ENCODE assay signal across 8 cellular contexts in genomic region chr16:2919511-2920255, GRCh38. TPM values are rescaled to one million over a fixed set of nuclear protein-coding genes. Genes with fewer than 3 reads are reported as not detected.
DNase-seq lines count a peak whose midpoint lies in the region; ATAC-seq and TF ChIP-seq lines count a peak whose summit lies in the region.

No MANE protein-coding gene starts in this region.

- H3K4me1 Mint-ChIP-seq in activated CD4-positive, alpha-beta memory T cell treated with anti-CD3 and anti-CD28 coated beads for 36 hours (ENCODE audit: low read depth) = peaks cover 15% of the 10 kb centered on the region
- H3K4me1 Mint-ChIP-seq in stimulated activated naive B cell treated with anti-CD40 and anti-IgM and Interleukin-4, amounts not matched to agents 10 μg/mL and 1 μg/mL and 100 μg/mL, for 72 hours = peaks cover 4 to 7% of the 10 kb centered on the region in 2 donors

- peak; percentile 42 to 54 for ATAC-seq in stimulated activated naive B cell treated with anti-CD40 and anti-IgM and Interleukin-4, amounts not matched to agents 10 μg/mL and 1 μg/mL and 100 μg/mL, for 72 hours (replicated peaks)
- ATAC-seq in HG02870 (IDR thresholded peaks at IDR 0.05; ENCODE audit: unreplicated experiment) = no peak

- no peak overlapping the region for H3K27ac Mint-ChIP-seq in activated CD4-positive, alpha-beta memory T cell treated with anti-CD3 and anti-CD28 coated beads for 36 hours
- H3K27ac Mint-ChIP-seq in stimulated activated naive B cell treated with anti-CD40 and anti-IgM and Interleukin-4, amounts not matched to agents 10 μg/mL and 1 μg/mL and 100 μg/mL, for 72 hours = no peak overlapping the region

- no peak overlapping the region for H3K4me3 Mint-ChIP-seq in activated CD4-positive, alpha-beta memory T cell treated with anti-CD3 and anti-CD28 coated beads for 36 hours
- H3K4me3 Mint-ChIP-seq in stimulated activated naive B cell treated with anti-CD40 and anti-IgM and Interleukin-4, amounts not matched to agents 10 μg/mL and 1 μg/mL and 100 μg/mL, for 72 hours = no peak overlapping the region

- no peaks in the 10 kb centered on the region for H3K9me3 Mint-ChIP-seq in activated CD4-positive, alpha-beta memory T cell treated with anti-CD3 and anti-CD28 coated beads for 36 hours
- H3K9me3 Mint-ChIP-seq in stimulated activated naive B cell treated with anti-CD40 and anti-IgM and Interleukin-4, amounts not matched to agents 10 μg/mL and 1 μg/mL and 100 μg/mL, for 72 hours = no peaks in the 10 kb centered on the region

- TF ChIP-seq CTCF in GM12874 (IDR thresholded peaks at IDR 0.05; ENCODE audit: insufficient read depth, low read depth, low read length) = peak; percentile 73

- no peaks in the 10 kb centered on the region for H3K27me3 Mint-ChIP-seq in activated CD4-positive, alpha-beta memory T cell treated with anti-CD3 and anti-CD28 coated beads for 36 hours
- no peaks in the 10 kb centered on the region for H3K27me3 Mint-ChIP-seq in stimulated activated naive B cell treated with anti-CD40 and anti-IgM and Interleukin-4, amounts not matched to agents 10 μg/mL and 1 μg/mL and 100 μg/mL, for 72 hours

- DNase-seq in A172 (ENCODE audit: low spot score) (peak; percentile 72), NCI-H2227 treated with DMSO at 0.1 percent for 48 hours (lab: John Stamatoyannopoulos, UW) (peak; percentile 61), medulla oblongata (ENCODE audit: extremely low spot score) (peak; percentile 86)
- DNase-seq in activated CD4-positive, alpha-beta memory T cell treated with anti-CD3 and anti-CD28 coated beads for 36 hours = peak; percentile 70
- peak; percentile 62 for DNase-seq in effector CD4-positive, alpha-beta T cell
- DNase-seq in stimulated activated naive B cell treated with anti-CD40 and anti-IgM and Interleukin-4, amounts not matched to agents 10 μg/mL and 1 μg/mL and 100 μg/mL, for 72 hours = peak; percentile 35

- intact Hi-C loops in activated CD4-positive, alpha-beta memory T cell treated with anti-CD3 and anti-CD28 coated beads for 36 hours (cut with micrococcal nuclease) = loop anchor here (2.0 to 5.0 kb wide), 2 partner anchors 15 to 37 kb away; partner anchors contain the start of gene FLYWCH2

- POLR2A ChIA-PET in activated CD4-positive, alpha-beta memory T cell treated with anti-CD3 and anti-CD28 coated beads for 36 hours (lab: Charles Lee) = no interaction called here

- H3K36me3 Mint-ChIP-seq in activated CD4-positive, alpha-beta memory T cell treated with anti-CD3 and anti-CD28 coated beads for 36 hours = peaks cover 16% of the 10 kb centered on the region
- peaks cover 24 to 26% of the 10 kb centered on the region in 2 donors for H3K36me3 Mint-ChIP-seq in stimulated activated naive B cell treated with anti-CD40 and anti-IgM and Interleukin-4, amounts not matched to agents 10 μg/mL and 1 μg/mL and 100 μg/mL, for 72 hours

- CTCF ChIA-PET in activated CD4-positive, alpha-beta memory T cell treated with anti-CD3 and anti-CD28 coated beads for 36 hours (lab: Charles Lee) = interaction anchor here (0.6 to 3.9 kb wide), 22 partner anchors 7 to 237 kb away, joined by 3 to 20 read pairs (median 4); partner anchors contain the start of genes FLYWCH1, FLYWCH2 and KCTD5

RNA-seq across cellular contexts. Expression of gene FLYWCH1, which starts 8.0 kb away (rescaled TPM):
- total RNA-seq in A172 (2014; rRNA removed; shearing (Covaris generic)) = 41.3 and 41.6 TPM in 2 replicates
- total RNA-seq in activated CD4-positive, alpha-beta memory T cell treated with anti-CD3 and anti-CD28 coated beads for 36 hours = 10 to 100 TPM; 49.2 to 52.2 TPM

RNA-seq across cellular contexts. Expression of gene FLYWCH2, which starts 36.7 kb away (rescaled TPM):
- 66.3 and 88.4 TPM in 2 replicates for total RNA-seq in A172 (2014; rRNA removed; shearing (Covaris generic))
- total RNA-seq in activated CD4-positive, alpha-beta memory T cell treated with anti-CD3 and anti-CD28 coated beads for 36 hours = 10 to 100 TPM; 19.1 to 19.4 TPM

RNA-seq across cellular contexts. Expression of gene KREMEN2, which starts 44.4 kb away (rescaled TPM):
- total RNA-seq in A172 (2014; rRNA removed; shearing (Covaris generic)) = 1.7 and 3.5 TPM in 2 replicates
- total RNA-seq in activated CD4-positive, alpha-beta memory T cell treated with anti-CD3 and anti-CD28 coated beads for 36 hours = not detected

RNA-seq across cellular contexts. Expression of gene PAQR4, which starts 49.5 kb away (rescaled TPM):
- 39.2 and 47.4 TPM in 2 replicates for total RNA-seq in A172 (2014; rRNA removed; shearing (Covaris generic))
- 10 to 100 TPM; 37.0 to 37.9 TPM for total RNA-seq in activated CD4-positive, alpha-beta memory T cell treated with anti-CD3 and anti-CD28 coated beads for 36 hours

Comparison
In these comparisons a context has a peak if more than half of its experiments do, and no peak if none do; other contexts are left out.
1. DNase-seq: peak in every context shown above with its lines; median percentile 86 in medulla oblongata; 72 in A172; 70 in activated CD4-positive, alpha-beta memory T cell treated with anti-CD3 and anti-CD28 coated beads for 36 hours; 62 in effector CD4-positive, alpha-beta T cell; 61 in NCI-H2227 treated with DMSO at 0.1 percent for 48 hours; 35 in stimulated activated naive B cell treated with anti-CD40 and anti-IgM and Interleukin-4, amounts not matched to agents 10 μg/mL and 1 μg/mL and 100 μg/mL, for 72 hours.